Comparison of ENCODE assay signal across 1 cellular context in the genomic region with DNA sequence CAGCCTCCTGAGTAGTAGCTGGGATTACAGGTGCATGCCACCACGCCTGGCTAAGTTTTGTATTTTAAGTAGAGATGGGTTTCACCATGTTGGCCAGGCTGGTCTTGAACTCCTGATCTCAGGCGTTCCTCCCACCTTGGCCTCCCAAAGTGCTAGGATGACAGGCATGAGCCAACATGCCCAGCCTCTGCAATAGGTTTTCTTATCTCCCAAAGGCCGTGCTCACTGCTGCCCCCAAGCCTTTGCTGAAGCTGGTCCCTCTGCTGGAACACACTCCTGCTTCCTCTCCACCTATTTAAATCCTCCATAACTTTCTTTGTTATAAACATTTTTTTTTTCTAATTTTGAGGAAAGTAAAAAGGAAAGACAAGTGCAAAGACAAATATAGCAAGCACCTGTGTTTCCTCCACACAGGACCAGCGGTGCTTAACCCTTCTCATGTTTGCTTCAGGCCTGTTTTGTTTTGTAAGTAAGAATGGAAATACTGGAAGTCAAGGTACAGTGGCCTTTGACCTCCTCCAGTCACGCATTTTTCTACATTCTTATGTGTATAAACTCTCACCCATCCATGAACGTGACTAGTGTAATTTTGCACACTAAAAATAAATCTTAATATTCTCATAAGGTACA.
TF ChIP-seq lines count a peak whose summit lies in the region.

No MANE protein-coding gene starts in this region.

TF ChIP-seq in HEK293, 187 proteins besides CTCF, POLR2A, EP300 and RAD21 (continued from another document):
- TF ChIP-seq, protein P1, sequence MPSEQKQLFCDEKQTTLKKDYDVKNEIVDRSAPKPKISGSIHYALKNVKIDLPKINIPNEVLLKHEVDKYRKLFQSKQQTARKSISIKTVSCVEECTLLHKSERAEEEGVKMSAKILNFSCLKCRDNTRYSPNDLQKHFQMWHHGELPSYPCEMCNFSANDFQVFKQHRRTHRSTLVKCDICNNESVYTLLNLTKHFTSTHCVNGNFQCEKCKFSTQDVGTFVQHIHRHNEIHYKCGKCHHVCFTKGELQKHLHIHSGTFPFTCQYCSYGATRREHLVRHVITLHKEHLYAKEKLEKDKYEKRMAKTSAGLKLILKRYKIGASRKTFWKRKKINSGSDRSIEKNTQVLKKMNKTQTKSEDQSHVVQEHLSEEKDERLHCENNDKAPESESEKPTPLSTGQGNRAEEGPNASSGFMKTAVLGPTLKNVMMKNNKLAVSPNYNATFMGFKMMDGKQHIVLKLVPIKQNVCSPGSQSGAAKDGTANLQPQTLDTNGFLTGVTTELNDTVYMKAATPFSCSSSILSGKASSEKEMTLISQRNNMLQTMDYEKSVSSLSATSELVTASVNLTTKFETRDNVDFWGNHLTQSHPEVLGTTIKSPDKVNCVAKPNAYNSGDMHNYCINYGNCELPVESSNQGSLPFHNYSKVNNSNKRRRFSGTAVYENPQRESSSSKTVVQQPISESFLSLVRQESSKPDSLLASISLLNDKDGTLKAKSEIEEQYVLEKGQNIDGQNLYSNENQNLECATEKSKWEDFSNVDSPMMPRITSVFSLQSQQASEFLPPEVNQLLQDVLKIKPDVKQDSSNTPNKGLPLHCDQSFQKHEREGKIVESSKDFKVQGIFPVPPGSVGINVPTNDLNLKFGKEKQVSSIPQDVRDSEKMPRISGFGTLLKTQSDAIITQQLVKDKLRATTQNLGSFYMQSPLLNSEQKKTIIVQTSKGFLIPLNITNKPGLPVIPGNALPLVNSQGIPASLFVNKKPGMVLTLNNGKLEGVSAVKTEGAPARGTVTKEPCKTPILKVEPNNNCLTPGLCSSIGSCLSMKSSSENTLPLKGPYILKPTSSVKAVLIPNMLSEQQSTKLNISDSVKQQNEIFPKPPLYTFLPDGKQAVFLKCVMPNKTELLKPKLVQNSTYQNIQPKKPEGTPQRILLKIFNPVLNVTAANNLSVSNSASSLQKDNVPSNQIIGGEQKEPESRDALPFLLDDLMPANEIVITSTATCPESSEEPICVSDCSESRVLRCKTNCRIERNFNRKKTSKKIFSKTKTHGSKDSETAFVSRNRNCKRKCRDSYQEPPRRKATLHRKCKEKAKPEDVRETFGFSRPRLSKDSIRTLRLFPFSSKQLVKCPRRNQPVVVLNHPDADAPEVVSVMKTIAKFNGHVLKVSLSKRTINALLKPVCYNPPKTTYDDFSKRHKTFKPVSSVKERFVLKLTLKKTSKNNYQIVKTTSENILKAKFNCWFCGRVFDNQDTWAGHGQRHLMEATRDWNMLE (tag by site-specific recombination; conservative IDR thresholded peaks at IDR 0.05; ENCODE audit: low read depth): no peak
- TF ChIP-seq ZBTB8A (tag by site-specific recombination; IDR thresholded peaks at IDR 0.05) (peak; percentile 35; the same call in 1 of the 2 replicates), SCRT2 (tag by site-specific recombination; IDR thresholded peaks at IDR 0.05) (no peak), ZBTB48 (tag by site-specific recombination; IDR thresholded peaks at IDR 0.05) (no peak), ELK4 (IDR thresholded peaks at IDR 0.05; ENCODE audit: borderline replicate concordance, low read depth, low read length) (no peak), RBAK (tag by site-specific recombination; IDR thresholded peaks at IDR 0.05) (no peak), ZNF792 (tag by site-specific recombination; IDR thresholded peaks at IDR 0.05) (0 out of 2 replicates have a peak, but pooled peaks have one; percentile 32), ZBTB44 (tag by site-specific recombination; IDR thresholded peaks at IDR 0.05) (0 out of 2 replicates have a peak, but pooled peaks have one; percentile 25), ZNF121 (tag by site-specific recombination; IDR thresholded peaks at IDR 0.05) (0 out of 2 replicates have a peak, but pooled peaks have one; percentile 11), ZNF155 (tag by site-specific recombination; IDR thresholded peaks at IDR 0.05) (no peak), PRDM1 (tag by site-specific recombination; IDR thresholded peaks at IDR 0.05) (peak; percentile 54; the same call in 1 of the 2 replicates), ZNF561 (tag by site-specific recombination; IDR thresholded peaks at IDR 0.05; ENCODE audit: borderline replicate concordance) (0 out of 2 replicates have a peak, but pooled peaks have one; percentile 42), ZNF366 (tag by site-specific recombination; conservative IDR thresholded peaks at IDR 0.05) (0 out of 2 replicates have a peak, but pooled peaks have one; percentile 22), ZNF501 (tag by site-specific recombination; IDR thresholded peaks at IDR 0.05) (no peak), ZSCAN23 (tag by site-specific recombination; IDR thresholded peaks at IDR 0.05) (peak; percentile 56; the same call in 1 of the 2 replicates), GLIS1 (tag by site-specific recombination; IDR thresholded peaks at IDR 0.05) (peak; percentile 71), ZNF660 (tag by site-specific recombination; IDR thresholded peaks at IDR 0.05) (peak; percentile 54; the same call in 1 of the 2 replicates), ZNF416 (tag by site-specific recombination; IDR thresholded peaks at IDR 0.05) (no peak), ZNF146 (tag by site-specific recombination; IDR thresholded peaks at IDR 0.05) (no peak), SP7 (tag by site-specific recombination; IDR thresholded peaks at IDR 0.05) (peak; percentile 49; the same call in 1 of the 2 replicates), WT1 (tag by site-specific recombination; IDR thresholded peaks at IDR 0.05) (no peak), ZBTB17 (tag by site-specific recombination; IDR thresholded peaks at IDR 0.05) (peak; percentile 74), ZXDB (tag by site-specific recombination; IDR thresholded peaks at IDR 0.05) (peak; percentile 35; the same call in 1 of the 2 replicates), EGR2 (tag by site-specific recombination; IDR thresholded peaks at IDR 0.05; ENCODE audit: low read depth) (peak; percentile 47; the same call in 1 of the 2 replicates), ZNF362 (tag by site-specific recombination; IDR thresholded peaks at IDR 0.05) (0 out of 2 replicates have a peak, but pooled peaks have one; percentile 1), ZEB2 (tag by site-specific recombination; IDR thresholded peaks at IDR 0.05) (0 out of 2 replicates have a peak, but pooled peaks have one; percentile 52), ZNF623 (tag by site-specific recombination; IDR thresholded peaks at IDR 0.05) (no peak), ZNF654 (tag by site-specific recombination; IDR thresholded peaks at IDR 0.05; ENCODE audit: low read depth) (no peak), ZBTB6 (tag by site-specific recombination; IDR thresholded peaks at IDR 0.05) (no peak), IKZF3 (tag by site-specific recombination; IDR thresholded peaks at IDR 0.05) (0 out of 2 replicates have a peak, but pooled peaks have one; percentile 12), PATZ1 (tag by site-specific recombination; IDR thresholded peaks at IDR 0.05) (peak; percentile 58)
- TF ChIP-seq, protein P2, sequence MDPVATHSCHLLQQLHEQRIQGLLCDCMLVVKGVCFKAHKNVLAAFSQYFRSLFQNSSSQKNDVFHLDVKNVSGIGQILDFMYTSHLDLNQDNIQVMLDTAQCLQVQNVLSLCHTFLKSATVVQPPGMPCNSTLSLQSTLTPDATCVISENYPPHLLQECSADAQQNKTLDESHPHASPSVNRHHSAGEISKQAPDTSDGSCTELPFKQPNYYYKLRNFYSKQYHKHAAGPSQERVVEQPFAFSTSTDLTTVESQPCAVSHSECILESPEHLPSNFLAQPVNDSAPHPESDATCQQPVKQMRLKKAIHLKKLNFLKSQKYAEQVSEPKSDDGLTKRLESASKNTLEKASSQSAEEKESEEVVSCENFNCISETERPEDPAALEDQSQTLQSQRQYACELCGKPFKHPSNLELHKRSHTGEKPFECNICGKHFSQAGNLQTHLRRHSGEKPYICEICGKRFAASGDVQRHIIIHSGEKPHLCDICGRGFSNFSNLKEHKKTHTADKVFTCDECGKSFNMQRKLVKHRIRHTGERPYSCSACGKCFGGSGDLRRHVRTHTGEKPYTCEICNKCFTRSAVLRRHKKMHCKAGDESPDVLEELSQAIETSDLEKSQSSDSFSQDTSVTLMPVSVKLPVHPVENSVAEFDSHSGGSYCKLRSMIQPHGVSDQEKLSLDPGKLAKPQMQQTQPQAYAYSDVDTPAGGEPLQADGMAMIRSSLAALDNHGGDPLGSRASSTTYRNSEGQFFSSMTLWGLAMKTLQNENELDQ (tag by site-specific recombination; IDR thresholded peaks at IDR 0.05; ENCODE audit: low read depth): no peak
- TF ChIP-seq, protein P3, sequence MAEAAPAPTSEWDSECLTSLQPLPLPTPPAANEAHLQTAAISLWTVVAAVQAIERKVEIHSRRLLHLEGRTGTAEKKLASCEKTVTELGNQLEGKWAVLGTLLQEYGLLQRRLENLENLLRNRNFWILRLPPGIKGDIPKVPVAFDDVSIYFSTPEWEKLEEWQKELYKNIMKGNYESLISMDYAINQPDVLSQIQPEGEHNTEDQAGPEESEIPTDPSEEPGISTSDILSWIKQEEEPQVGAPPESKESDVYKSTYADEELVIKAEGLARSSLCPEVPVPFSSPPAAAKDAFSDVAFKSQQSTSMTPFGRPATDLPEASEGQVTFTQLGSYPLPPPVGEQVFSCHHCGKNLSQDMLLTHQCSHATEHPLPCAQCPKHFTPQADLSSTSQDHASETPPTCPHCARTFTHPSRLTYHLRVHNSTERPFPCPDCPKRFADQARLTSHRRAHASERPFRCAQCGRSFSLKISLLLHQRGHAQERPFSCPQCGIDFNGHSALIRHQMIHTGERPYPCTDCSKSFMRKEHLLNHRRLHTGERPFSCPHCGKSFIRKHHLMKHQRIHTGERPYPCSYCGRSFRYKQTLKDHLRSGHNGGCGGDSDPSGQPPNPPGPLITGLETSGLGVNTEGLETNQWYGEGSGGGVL (tag by site-specific recombination; IDR thresholded peaks at IDR 0.05): no peak
- TF ChIP-seq, protein P4, sequence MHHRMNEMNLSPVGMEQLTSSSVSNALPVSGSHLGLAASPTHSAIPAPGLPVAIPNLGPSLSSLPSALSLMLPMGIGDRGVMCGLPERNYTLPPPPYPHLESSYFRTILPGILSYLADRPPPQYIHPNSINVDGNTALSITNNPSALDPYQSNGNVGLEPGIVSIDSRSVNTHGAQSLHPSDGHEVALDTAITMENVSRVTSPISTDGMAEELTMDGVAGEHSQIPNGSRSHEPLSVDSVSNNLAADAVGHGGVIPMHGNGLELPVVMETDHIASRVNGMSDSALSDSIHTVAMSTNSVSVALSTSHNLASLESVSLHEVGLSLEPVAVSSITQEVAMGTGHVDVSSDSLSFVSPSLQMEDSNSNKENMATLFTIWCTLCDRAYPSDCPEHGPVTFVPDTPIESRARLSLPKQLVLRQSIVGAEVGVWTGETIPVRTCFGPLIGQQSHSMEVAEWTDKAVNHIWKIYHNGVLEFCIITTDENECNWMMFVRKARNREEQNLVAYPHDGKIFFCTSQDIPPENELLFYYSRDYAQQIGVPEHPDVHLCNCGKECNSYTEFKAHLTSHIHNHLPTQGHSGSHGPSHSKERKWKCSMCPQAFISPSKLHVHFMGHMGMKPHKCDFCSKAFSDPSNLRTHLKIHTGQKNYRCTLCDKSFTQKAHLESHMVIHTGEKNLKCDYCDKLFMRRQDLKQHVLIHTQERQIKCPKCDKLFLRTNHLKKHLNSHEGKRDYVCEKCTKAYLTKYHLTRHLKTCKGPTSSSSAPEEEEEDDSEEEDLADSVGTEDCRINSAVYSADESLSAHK (tag by site-specific recombination; IDR thresholded peaks at IDR 0.05): no peak
